1 cellular context compared by ENCODE assay signal in genomic region chr12:46585854-46586621, GRCh38.
A peak's percentile ranks its signal among the peaks of the same experiment; 100 is the strongest.
TF ChIP-seq lines count a peak whose summit lies in the region.

No MANE protein-coding gene starts in this region.

TF ChIP-seq in HepG2, 621 proteins besides CTCF, POLR2A, EP300 and RAD21 (continued from another document and continues in another):
- TF ChIP-seq, protein P1, sequence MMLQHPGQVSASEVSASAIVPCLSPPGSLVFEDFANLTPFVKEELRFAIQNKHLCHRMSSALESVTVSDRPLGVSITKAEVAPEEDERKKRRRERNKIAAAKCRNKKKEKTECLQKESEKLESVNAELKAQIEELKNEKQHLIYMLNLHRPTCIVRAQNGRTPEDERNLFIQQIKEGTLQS (CRISPR knock-in tag; IDR thresholded peaks at IDR 0.05), result no peak
- TF ChIP-seq FOXP4 (CRISPR knock-in tag; IDR thresholded peaks at IDR 0.05) (peak; percentile 70), MED8 (CRISPR knock-in tag; IDR thresholded peaks at IDR 0.05; ENCODE audit: insufficient replicate concordance) (no peak), RARG (CRISPR knock-in tag; IDR thresholded peaks at IDR 0.05; ENCODE audit: low read depth) (no peak), ZNF33B (CRISPR knock-in tag; IDR thresholded peaks at IDR 0.05) (no peak), PTBP1 (IDR thresholded peaks at IDR 0.05; ENCODE audit: low read depth, low read length, poor library complexity, severe bottlenecking) (no peak), KLF16 (CRISPR knock-in tag; IDR thresholded peaks at IDR 0.05) (peak in 1 of 2 experiments; percentile 62; a peak in 1 of 4 replicates), ELF1 (CRISPR knock-in tag; IDR thresholded peaks at IDR 0.05) (peak; percentile 69), PHF20 (CRISPR knock-in tag; IDR thresholded peaks at IDR 0.05) (no peak), ZSCAN31 (CRISPR knock-in tag; IDR thresholded peaks at IDR 0.05; ENCODE audit: low read depth) (no peak), MXD3 (CRISPR knock-in tag; IDR thresholded peaks at IDR 0.05) (no peak), ZNF567 (CRISPR knock-in tag; IDR thresholded peaks at IDR 0.05; ENCODE audit: borderline replicate concordance) (no peak), PAX8 (CRISPR knock-in tag; IDR thresholded peaks at IDR 0.05; ENCODE audit: borderline replicate concordance) (no peak), KDM5A (IDR thresholded peaks at IDR 0.05; ENCODE audit: borderline replicate concordance, low read length) (no peak), ZFP1 (CRISPR knock-in tag; IDR thresholded peaks at IDR 0.05) (0 out of 2 replicates have a peak, but pooled peaks have one; percentile 66), KAT8 (CRISPR knock-in tag; IDR thresholded peaks at IDR 0.05) (peak; percentile 84), FOXA3 (CRISPR knock-in tag; IDR thresholded peaks at IDR 0.05) (peak; percentile 97), ISL2 (CRISPR knock-in tag; IDR thresholded peaks at IDR 0.05) (peak; percentile 64; the same call in 1 of the 2 replicates), PAF1 (CRISPR knock-in tag; IDR thresholded peaks at IDR 0.05) (no peak), TBX2 (CRISPR knock-in tag; IDR thresholded peaks at IDR 0.05; ENCODE audit: borderline replicate concordance) (peak; percentile 65), ZNF564 (CRISPR knock-in tag; IDR thresholded peaks at IDR 0.05) (0 out of 2 replicates have a peak, but pooled peaks have one; percentile 29), SMARCE1 (IDR thresholded peaks at IDR 0.05; ENCODE audit: borderline replicate concordance) (no peak), TCF7L2 (IDR thresholded peaks at IDR 0.05; ENCODE audit: low read depth, low read length) (no peak), GATAD2A (CRISPR knock-in tag; IDR thresholded peaks at IDR 0.05) (peak; percentile 91), BRCA1 (CRISPR knock-in tag; IDR thresholded peaks at IDR 0.05) (no peak), ZNF605 (CRISPR knock-in tag; IDR thresholded peaks at IDR 0.05) (peak; percentile 39; the same call in 1 of the 2 replicates), ZNF841 (CRISPR knock-in tag; IDR thresholded peaks at IDR 0.05; ENCODE audit: borderline replicate concordance) (no peak), PREB (CRISPR knock-in tag; IDR thresholded peaks at IDR 0.05) (no peak), ZNF383 (CRISPR knock-in tag; IDR thresholded peaks at IDR 0.05; ENCODE audit: borderline replicate concordance) (no peak), IRF9 (CRISPR knock-in tag; IDR thresholded peaks at IDR 0.05; ENCODE audit: borderline replicate concordance) (peak; percentile 26; the same call in 1 of the 2 replicates), ZC3H4 (CRISPR knock-in tag; IDR thresholded peaks at IDR 0.05; ENCODE audit: borderline replicate concordance) (no peak), FOXO4 (CRISPR knock-in tag; conservative IDR thresholded peaks at IDR 0.05) (no peak), ZNF124 (CRISPR knock-in tag; IDR thresholded peaks at IDR 0.05) (0 out of 2 replicates have a peak, but pooled peaks have one; percentile 54), ZKSCAN5 (CRISPR knock-in tag; IDR thresholded peaks at IDR 0.05) (no peak), ZNF549 (CRISPR knock-in tag; IDR thresholded peaks at IDR 0.05) (no peak), ZNF468 (CRISPR knock-in tag; IDR thresholded peaks at IDR 0.05) (no peak), ZMYM4 (CRISPR knock-in tag; IDR thresholded peaks at IDR 0.05) (peak; percentile 95), NKX3-1 (CRISPR knock-in tag; IDR thresholded peaks at IDR 0.05) (no peak), SAP130 (CRISPR knock-in tag; IDR thresholded peaks at IDR 0.05; ENCODE audit: low read depth) (peak; percentile 56), AHR (CRISPR knock-in tag; IDR thresholded peaks at IDR 0.05) (peak; percentile 32; the same call in 1 of the 2 replicates), HNF4A (CRISPR knock-in tag; IDR thresholded peaks at IDR 0.05) (no peak), ZNF775 (CRISPR knock-in tag; IDR thresholded peaks at IDR 0.05; ENCODE audit: borderline replicate concordance) (no peak), ZNF441 (CRISPR knock-in tag; IDR thresholded peaks at IDR 0.05; ENCODE audit: borderline replicate concordance) (peak; percentile 58; the same call in 1 of the 2 replicates), ZNF878 (CRISPR knock-in tag; IDR thresholded peaks at IDR 0.05) (no peak), PHF21A (CRISPR knock-in tag; IDR thresholded peaks at IDR 0.05) (peak; percentile 66; the same call in 1 of the 2 replicates), NBN (conservative IDR thresholded peaks at IDR 0.05) (no peak)
- TF ChIP-seq, protein P2, sequence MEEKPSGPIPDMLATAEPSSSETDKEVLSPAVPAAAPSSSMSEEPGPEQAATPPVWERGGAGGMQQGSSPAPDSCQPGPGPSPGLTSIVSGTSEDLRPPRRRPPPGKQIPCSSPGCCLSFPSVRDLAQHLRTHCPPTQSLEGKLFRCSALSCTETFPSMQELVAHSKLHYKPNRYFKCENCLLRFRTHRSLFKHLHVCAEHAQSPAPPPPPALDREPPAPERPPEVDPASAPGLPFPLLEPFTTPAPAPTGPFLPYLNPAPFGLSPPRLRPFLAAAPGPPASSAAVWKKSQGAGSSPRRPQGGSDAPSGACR (CRISPR knock-in tag; IDR thresholded peaks at IDR 0.05), result no peak
- TF ChIP-seq, protein P3, sequence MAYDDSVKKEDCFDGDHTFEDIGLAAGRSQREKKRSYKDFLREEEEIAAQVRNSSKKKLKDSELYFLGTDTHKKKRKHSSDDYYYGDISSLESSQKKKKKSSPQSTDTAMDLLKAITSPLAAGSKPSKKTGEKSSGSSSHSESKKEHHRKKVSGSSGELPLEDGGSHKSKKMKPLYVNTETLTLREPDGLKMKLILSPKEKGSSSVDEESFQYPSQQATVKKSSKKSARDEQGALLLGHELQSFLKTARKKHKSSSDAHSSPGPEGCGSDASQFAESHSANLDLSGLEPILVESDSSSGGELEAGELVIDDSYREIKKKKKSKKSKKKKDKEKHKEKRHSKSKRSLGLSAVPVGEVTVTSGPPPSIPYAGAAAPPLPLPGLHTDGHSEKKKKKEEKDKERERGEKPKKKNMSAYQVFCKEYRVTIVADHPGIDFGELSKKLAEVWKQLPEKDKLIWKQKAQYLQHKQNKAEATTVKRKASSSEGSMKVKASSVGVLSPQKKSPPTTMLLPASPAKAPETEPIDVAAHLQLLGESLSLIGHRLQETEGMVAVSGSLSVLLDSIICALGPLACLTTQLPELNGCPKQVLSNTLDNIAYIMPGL (CRISPR knock-in tag; IDR thresholded peaks at IDR 0.05; ENCODE audit: borderline replicate concordance in 1 of 2, low read depth in 1 of 2), result no peak
- TF ChIP-seq, protein P4, sequence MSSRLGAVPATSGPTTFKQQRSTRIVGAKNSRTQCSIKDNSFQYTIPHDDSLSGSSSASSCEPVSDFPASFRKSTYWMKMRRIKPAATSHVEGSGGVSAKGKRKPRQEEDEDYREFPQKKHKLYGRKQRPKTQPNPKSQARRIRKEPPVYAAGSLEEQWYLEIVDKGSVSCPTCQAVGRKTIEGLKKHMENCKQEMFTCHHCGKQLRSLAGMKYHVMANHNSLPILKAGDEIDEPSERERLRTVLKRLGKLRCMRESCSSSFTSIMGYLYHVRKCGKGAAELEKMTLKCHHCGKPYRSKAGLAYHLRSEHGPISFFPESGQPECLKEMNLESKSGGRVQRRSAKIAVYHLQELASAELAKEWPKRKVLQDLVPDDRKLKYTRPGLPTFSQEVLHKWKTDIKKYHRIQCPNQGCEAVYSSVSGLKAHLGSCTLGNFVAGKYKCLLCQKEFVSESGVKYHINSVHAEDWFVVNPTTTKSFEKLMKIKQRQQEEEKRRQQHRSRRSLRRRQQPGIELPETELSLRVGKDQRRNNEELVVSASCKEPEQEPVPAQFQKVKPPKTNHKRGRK (CRISPR knock-in tag; IDR thresholded peaks at IDR 0.05), result no peak
- TF ChIP-seq, protein P5, sequence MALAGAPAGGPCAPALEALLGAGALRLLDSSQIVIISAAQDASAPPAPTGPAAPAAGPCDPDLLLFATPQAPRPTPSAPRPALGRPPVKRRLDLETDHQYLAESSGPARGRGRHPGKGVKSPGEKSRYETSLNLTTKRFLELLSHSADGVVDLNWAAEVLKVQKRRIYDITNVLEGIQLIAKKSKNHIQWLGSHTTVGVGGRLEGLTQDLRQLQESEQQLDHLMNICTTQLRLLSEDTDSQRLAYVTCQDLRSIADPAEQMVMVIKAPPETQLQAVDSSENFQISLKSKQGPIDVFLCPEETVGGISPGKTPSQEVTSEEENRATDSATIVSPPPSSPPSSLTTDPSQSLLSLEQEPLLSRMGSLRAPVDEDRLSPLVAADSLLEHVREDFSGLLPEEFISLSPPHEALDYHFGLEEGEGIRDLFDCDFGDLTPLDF (CRISPR knock-in tag; IDR thresholded peaks at IDR 0.05), result no peak
- TF ChIP-seq, protein P6, sequence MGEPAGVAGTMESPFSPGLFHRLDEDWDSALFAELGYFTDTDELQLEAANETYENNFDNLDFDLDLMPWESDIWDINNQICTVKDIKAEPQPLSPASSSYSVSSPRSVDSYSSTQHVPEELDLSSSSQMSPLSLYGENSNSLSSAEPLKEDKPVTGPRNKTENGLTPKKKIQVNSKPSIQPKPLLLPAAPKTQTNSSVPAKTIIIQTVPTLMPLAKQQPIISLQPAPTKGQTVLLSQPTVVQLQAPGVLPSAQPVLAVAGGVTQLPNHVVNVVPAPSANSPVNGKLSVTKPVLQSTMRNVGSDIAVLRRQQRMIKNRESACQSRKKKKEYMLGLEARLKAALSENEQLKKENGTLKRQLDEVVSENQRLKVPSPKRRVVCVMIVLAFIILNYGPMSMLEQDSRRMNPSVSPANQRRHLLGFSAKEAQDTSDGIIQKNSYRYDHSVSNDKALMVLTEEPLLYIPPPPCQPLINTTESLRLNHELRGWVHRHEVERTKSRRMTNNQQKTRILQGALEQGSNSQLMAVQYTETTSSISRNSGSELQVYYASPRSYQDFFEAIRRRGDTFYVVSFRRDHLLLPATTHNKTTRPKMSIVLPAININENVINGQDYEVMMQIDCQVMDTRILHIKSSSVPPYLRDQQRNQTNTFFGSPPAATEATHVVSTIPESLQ (CRISPR knock-in tag; conservative IDR thresholded peaks at IDR 0.05), result no peak
- TF ChIP-seq, protein P7, sequence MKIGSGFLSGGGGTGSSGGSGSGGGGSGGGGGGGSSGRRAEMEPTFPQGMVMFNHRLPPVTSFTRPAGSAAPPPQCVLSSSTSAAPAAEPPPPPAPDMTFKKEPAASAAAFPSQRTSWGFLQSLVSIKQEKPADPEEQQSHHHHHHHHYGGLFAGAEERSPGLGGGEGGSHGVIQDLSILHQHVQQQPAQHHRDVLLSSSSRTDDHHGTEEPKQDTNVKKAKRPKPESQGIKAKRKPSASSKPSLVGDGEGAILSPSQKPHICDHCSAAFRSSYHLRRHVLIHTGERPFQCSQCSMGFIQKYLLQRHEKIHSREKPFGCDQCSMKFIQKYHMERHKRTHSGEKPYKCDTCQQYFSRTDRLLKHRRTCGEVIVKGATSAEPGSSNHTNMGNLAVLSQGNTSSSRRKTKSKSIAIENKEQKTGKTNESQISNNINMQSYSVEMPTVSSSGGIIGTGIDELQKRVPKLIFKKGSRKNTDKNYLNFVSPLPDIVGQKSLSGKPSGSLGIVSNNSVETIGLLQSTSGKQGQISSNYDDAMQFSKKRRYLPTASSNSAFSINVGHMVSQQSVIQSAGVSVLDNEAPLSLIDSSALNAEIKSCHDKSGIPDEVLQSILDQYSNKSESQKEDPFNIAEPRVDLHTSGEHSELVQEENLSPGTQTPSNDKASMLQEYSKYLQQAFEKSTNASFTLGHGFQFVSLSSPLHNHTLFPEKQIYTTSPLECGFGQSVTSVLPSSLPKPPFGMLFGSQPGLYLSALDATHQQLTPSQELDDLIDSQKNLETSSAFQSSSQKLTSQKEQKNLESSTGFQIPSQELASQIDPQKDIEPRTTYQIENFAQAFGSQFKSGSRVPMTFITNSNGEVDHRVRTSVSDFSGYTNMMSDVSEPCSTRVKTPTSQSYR (CRISPR knock-in tag; IDR thresholded peaks at IDR 0.05; ENCODE audit: borderline replicate concordance), result peak; percentile 99
